Comparison of ENCODE assay signal across 27 cellular contexts in the genomic region with DNA sequence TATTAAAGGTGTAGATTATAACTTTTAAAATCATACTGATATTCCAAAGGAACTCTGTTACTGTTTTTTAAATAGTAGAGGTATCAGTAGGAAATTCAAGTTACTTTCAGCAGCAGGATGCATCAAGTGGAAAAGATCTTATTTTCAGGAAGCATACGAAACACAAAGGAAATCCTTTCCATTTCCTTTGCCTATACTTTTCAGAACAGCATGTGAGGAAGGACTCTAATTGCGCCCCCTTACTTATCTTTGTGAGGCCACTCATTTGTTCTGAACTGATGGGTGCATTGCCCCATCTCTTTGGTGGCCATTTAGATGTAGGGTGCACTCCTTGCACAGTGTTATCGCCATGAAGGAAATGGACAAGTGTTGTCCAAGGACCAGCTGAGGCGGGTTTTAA.
"Had no signal": no experiment of that assay in that cellular context is flagged by ENCODE, and none has a peak within 500 bp of the region (broad histone marks: within the 10 kb centered on the region; RNA-seq: fewer than 3 reads in every experiment).

No MANE protein-coding gene starts in this region.

- H3K9me3 ChIP-seq: breast epithelium, esophagus muscularis mucosa, left lung, pancreas, psoas muscle, thoracic aorta had no signal

- H3K4me3 Mint-ChIP-seq: activated CD4-positive, alpha-beta T cell treated with anti-CD3 and anti-CD28 coated beads for 36 hours; activated CD8-positive, alpha-beta memory T cell treated with anti-CD3 and anti-CD28 coated beads, Interleukin-2, amount 10 ng/mL, durations not matched to agents 7 days and 5 days; activated CD8-positive, alpha-beta T cell treated with anti-CD3 and anti-CD28 coated beads, Interleukin-2, amount 10 ng/mL, durations not matched to agents 7 days and 5 days; activated naive CD4-positive, alpha-beta T cell treated with anti-CD3 and anti-CD28 coated beads, Interleukin-2, amount 50 U/mL, for 24 hours; activated naive CD8-positive, alpha-beta T cell treated with anti-CD3 and anti-CD28 coated beads, Interleukin-2, amount 50 U/mL, for 24 hours; mesothelial cell of epicardium; naive B cell; neural crest cell had no signal

- H3K4me1 Mint-ChIP-seq: neural crest cell had no signal

- H3K27me3 ChIP-seq: breast epithelium, dorsolateral prefrontal cortex, esophagus muscularis mucosa, foreskin keratinocyte, left lung, pancreas had no signal

- H3K36me3 ChIP-seq: breast epithelium, esophagus muscularis mucosa, left lung, pancreas, thoracic aorta had no signal

- H3K27me3 Mint-ChIP-seq: activated CD4-positive, alpha-beta T cell treated with anti-CD3 and anti-CD28 coated beads for 36 hours; activated CD8-positive, alpha-beta memory T cell treated with anti-CD3 and anti-CD28 coated beads, Interleukin-2, amount 10 ng/mL, durations not matched to agents 7 days and 5 days; activated naive CD4-positive, alpha-beta T cell treated with anti-CD3 and anti-CD28 coated beads, Interleukin-2, amount 50 U/mL, for 24 hours; activated naive CD8-positive, alpha-beta T cell treated with anti-CD3 and anti-CD28 coated beads, Interleukin-2, amount 50 U/mL, for 24 hours; naive B cell had no signal

- ATAC-seq: activated CD4-positive, alpha-beta T cell treated with anti-CD3 and anti-CD28 coated beads for 36 hours; activated CD8-positive, alpha-beta memory T cell treated with anti-CD3 and anti-CD28 coated beads, Interleukin-2, amount 10 ng/mL, durations not matched to agents 7 days and 5 days; activated CD8-positive, alpha-beta T cell treated with anti-CD3 and anti-CD28 coated beads, Interleukin-2, amount 10 ng/mL, durations not matched to agents 7 days and 5 days; activated naive CD8-positive, alpha-beta T cell treated with anti-CD3 and anti-CD28 coated beads, Interleukin-2, amount 50 U/mL, for 24 hours; foreskin keratinocyte; left lung; pancreas; stimulated activated naive CD8-positive, alpha-beta T cell treated with anti-CD3 and anti-CD28 coated beads, Interleukin-15, Interleukin-2, amounts not matched to agents 100 U/mL and 50 U/mL, for 24 hours had no signal

- H3K4me1 ChIP-seq: breast epithelium, foreskin keratinocyte, pancreas had no signal

- H3K4me3 ChIP-seq: breast epithelium, dorsolateral prefrontal cortex, esophagus muscularis mucosa, left lung, pancreas, psoas muscle, skin epidermis, thoracic aorta had no signal

- DNase-seq: activated CD4-positive, alpha-beta T cell treated with anti-CD3 and anti-CD28 coated beads for 36 hours; activated CD4-positive, CD25-positive, alpha-beta regulatory T cell; activated CD8-positive, alpha-beta memory T cell treated with anti-CD3 and anti-CD28 coated beads, Interleukin-2, amount 10 ng/mL, durations not matched to agents 7 days and 5 days; activated CD8-positive, alpha-beta T cell treated with anti-CD3 and anti-CD28 coated beads, Interleukin-2, amount 10 ng/mL, durations not matched to agents 7 days and 5 days; activated naive CD8-positive, alpha-beta T cell treated with anti-CD3 and anti-CD28 coated beads, Interleukin-2, amount 50 U/mL, for 24 hours; activated T-cell treated with anti-CD3 and anti-CD28 coated beads, Interleukin-2, amount 50 U/mL, for 48 hours; amygdala; dorsolateral prefrontal cortex; foreskin keratinocyte; left lung; naive B cell; nucleus accumbens; pancreas; psoas muscle; right cardiac atrium; stimulated activated CD4-positive, alpha-beta T cell treated with anti-CD3 and anti-CD28 coated beads, Interleukin-12 subunit alpha, Interleukin-12 subunit beta, amount 100 ng/mL, for 4 hours; stimulated activated CD4-positive, alpha-beta T cell treated with anti-CD3 and anti-CD28 coated beads, Interleukin-4, amount 100 ng/mL, for 1 hour; stimulated activated naive CD8-positive, alpha-beta T cell treated with anti-CD3 and anti-CD28 coated beads, Interleukin-15, Interleukin-2, amounts not matched to agents 100 U/mL and 50 U/mL, for 24 hours; T-helper 2 cell had no signal

- H3K27ac ChIP-seq: breast epithelium, dorsolateral prefrontal cortex, foreskin keratinocyte, pancreas, psoas muscle, thoracic aorta had no signal

- H3K27ac Mint-ChIP-seq: activated CD4-positive, alpha-beta T cell treated with anti-CD3 and anti-CD28 coated beads for 36 hours; activated CD8-positive, alpha-beta memory T cell treated with anti-CD3 and anti-CD28 coated beads, Interleukin-2, amount 10 ng/mL, durations not matched to agents 7 days and 5 days; activated CD8-positive, alpha-beta T cell treated with anti-CD3 and anti-CD28 coated beads, Interleukin-2, amount 10 ng/mL, durations not matched to agents 7 days and 5 days; activated naive CD4-positive, alpha-beta T cell treated with anti-CD3 and anti-CD28 coated beads, Interleukin-2, amount 50 U/mL, for 24 hours; activated naive CD8-positive, alpha-beta T cell treated with anti-CD3 and anti-CD28 coated beads, Interleukin-2, amount 50 U/mL, for 24 hours; activated T-helper 2 cell treated with anti-CD3 and anti-CD28 coated beads, Interferon-gamma antibody, Interleukin-2, Interleukin-4, amounts not matched to agents 10 μg/mL and 5 μg/mL and 100 μg/mL, durations not matched to agents 14 hours and 24 hours and 36 hours; mesothelial cell of epicardium had no signal

- H3K36me3 Mint-ChIP-seq: naive B cell had no signal

- H3K9me3 Mint-ChIP-seq: activated naive CD4-positive, alpha-beta T cell treated with anti-CD3 and anti-CD28 coated beads, Interleukin-2, amount 50 U/mL, for 24 hours; activated naive CD8-positive, alpha-beta T cell treated with anti-CD3 and anti-CD28 coated beads, Interleukin-2, amount 50 U/mL, for 24 hours; activated T-helper 2 cell treated with anti-CD3 and anti-CD28 coated beads, Interferon-gamma antibody, Interleukin-2, Interleukin-4, amounts not matched to agents 10 μg/mL and 5 μg/mL and 100 μg/mL, durations not matched to agents 14 hours and 24 hours and 36 hours; mesothelial cell of epicardium; naive B cell; neural crest cell had no signal
